ENCODE assay signal across 36 cellular contexts in genomic region chr3:12247411-12247810, GRCh38.
"Had no signal": no experiment of that assay in that cellular context is flagged by ENCODE, and none has a peak within 500 bp of the region (broad histone marks: within the 10 kb centered on the region; RNA-seq: fewer than 3 reads in every experiment).

No MANE protein-coding gene starts in this region.

- H3K4me3 ChIP-seq: adrenal gland, ascending aorta, body of pancreas, cardiac muscle cell, colonic mucosa had no signal

- H3K36me3 ChIP-seq: adrenal gland, ascending aorta, brain microvascular endothelial cell, cardiac muscle cell, colonic mucosa had no signal

- H3K9me3 ChIP-seq: body of pancreas, colonic mucosa had no signal

- H3K4me3 Mint-ChIP-seq: activated naive CD4-positive, alpha-beta T cell treated with anti-CD3 and anti-CD28 coated beads for 36 hours; activated naive CD4-positive, alpha-beta T cell treated with anti-CD3 and anti-CD28 coated beads, Interleukin-2, amount 50 U/mL, for 24 hours; activated naive CD8-positive, alpha-beta T cell; activated naive CD8-positive, alpha-beta T cell treated with anti-CD3 and anti-CD28 coated beads for 36 hours; activated naive CD8-positive, alpha-beta T cell treated with anti-CD3 and anti-CD28 coated beads, Interleukin-2, amount 50 U/mL, for 24 hours; activated T-cell treated with anti-CD3 and anti-CD28 coated beads, Interleukin-2, amount 50 U/mL, for 24 hours; activated T-cell treated with anti-CD3 and anti-CD28 coated beads, Interleukin-2, amount 50 U/mL, for 4 hours; activated T-cell treated with anti-CD3 and anti-CD28 coated beads, Interleukin-2, amount 50 U/mL, for 72 hours; activated T-helper 1 cell treated with anti-CD3 and anti-CD28 coated beads, Interleukin-12 subunit alpha, Interleukin-12 subunit beta, Interleukin-2, Interleukin-4 antibody, amounts not matched to agents 30 ng/mL and 10 ng/mL and 1 ng/mL, durations not matched to agents 14 hours and 24 hours and 36 hours; activated T-helper 17 cell treated with anti-CD3 and anti-CD28 coated beads, Interleukin-2, amount 50 U/mL, for 72 hours; brain; central memory CD8-positive, alpha-beta T cell had no signal

- ATAC-seq: activated naive CD4-positive, alpha-beta T cell treated with anti-CD3 and anti-CD28 coated beads, Interleukin-2, amount 50 U/mL, for 72 hours; activated naive CD8-positive, alpha-beta T cell treated with anti-CD3 and anti-CD28 coated beads, Interleukin-2, amount 50 U/mL, for 24 hours; activated T-cell treated with anti-CD3 and anti-CD28 coated beads, Interleukin-2, amount 50 U/mL, for 4 hours; activated T-helper 17 cell treated with anti-CD3 and anti-CD28 coated beads, Interleukin-2, amount 50 U/mL, for 72 hours; body of pancreas had no signal

- H3K27ac ChIP-seq: adrenal gland, ascending aorta, body of pancreas, brain microvascular endothelial cell, cardiac muscle cell, colonic mucosa had no signal

- H3K4me1 Mint-ChIP-seq: activated naive CD4-positive, alpha-beta T cell treated with anti-CD3 and anti-CD28 coated beads, Interleukin-2, amount 50 U/mL, for 24 hours; brain; central memory CD8-positive, alpha-beta T cell had no signal

- H3K27me3 ChIP-seq: ascending aorta, body of pancreas, brain microvascular endothelial cell, colonic mucosa had no signal

- H3K4me1 ChIP-seq: adrenal gland, ascending aorta, body of pancreas, colonic mucosa had no signal

- H3K27ac Mint-ChIP-seq: activated naive CD4-positive, alpha-beta T cell treated with anti-CD3 and anti-CD28 coated beads for 36 hours; activated naive CD4-positive, alpha-beta T cell treated with anti-CD3 and anti-CD28 coated beads, Interleukin-2, amount 50 U/mL, for 24 hours; activated naive CD4-positive, alpha-beta T cell treated with anti-CD3 and anti-CD28 coated beads, Interleukin-2, amount 50 U/mL, for 72 hours; activated naive CD8-positive, alpha-beta T cell; activated naive CD8-positive, alpha-beta T cell treated with anti-CD3 and anti-CD28 coated beads for 36 hours; activated naive CD8-positive, alpha-beta T cell treated with anti-CD3 and anti-CD28 coated beads, Interleukin-2, amount 50 U/mL, for 24 hours; activated T-cell treated with anti-CD3 and anti-CD28 coated beads, Interleukin-2, amount 50 U/mL, for 24 hours; activated T-cell treated with anti-CD3 and anti-CD28 coated beads, Interleukin-2, amount 50 U/mL, for 72 hours; activated T-helper 17 cell treated with anti-CD3 and anti-CD28 coated beads, Interleukin-2, amount 50 U/mL, for 72 hours; activated T-helper 2 cell treated with anti-CD3 and anti-CD28 coated beads, Interferon-gamma antibody, Interleukin-2, Interleukin-4, amounts not matched to agents 10 μg/mL and 5 μg/mL and 100 μg/mL, durations not matched to agents 14 hours and 24 hours and 36 hours; brain had no signal

- H3K36me3 Mint-ChIP-seq: activated naive CD4-positive, alpha-beta T cell treated with anti-CD3 and anti-CD28 coated beads, Interleukin-2, amount 50 U/mL, for 24 hours; activated naive CD8-positive, alpha-beta T cell; activated naive CD8-positive, alpha-beta T cell treated with anti-CD3 and anti-CD28 coated beads, Interleukin-2, amount 10 ng/mL, durations not matched to agents 7 days and 5 days; brain had no signal

- DNase-seq: activated effector memory CD4-positive, alpha-beta T cell treated with anti-CD3 and anti-CD28 coated beads, Interleukin-2, amount 50 U/mL, for 16 hours; activated effector memory CD4-positive, alpha-beta T cell treated with Interleukin-2 at 50 U/mL for 16 hours; activated gamma-delta T cell; activated gamma-delta T cell treated with Interleukin-2 at 50 U/mL for 16 hours; activated naive CD4-positive, alpha-beta T cell; activated naive CD4-positive, alpha-beta T cell treated with anti-CD3 and anti-CD28 coated beads for 36 hours; activated naive CD4-positive, alpha-beta T cell treated with Interleukin-2 at 50 U/mL for 16 hours; activated naive CD8-positive, alpha-beta T cell treated with anti-CD3 and anti-CD28 coated beads for 36 hours; activated naive CD8-positive, alpha-beta T cell treated with anti-CD3 and anti-CD28 coated beads, Interleukin-2, amount 10 ng/mL, durations not matched to agents 7 days and 5 days; activated naive CD8-positive, alpha-beta T cell treated with anti-CD3 and anti-CD28 coated beads, Interleukin-2, amount 50 U/mL, for 24 hours; activated T-cell treated with anti-CD3 and anti-CD28 coated beads, Interleukin-2, amount 50 U/mL, for 1 hour; activated T-cell treated with anti-CD3 and anti-CD28 coated beads, Interleukin-2, amount 50 U/mL, for 24 hours; activated T-cell treated with anti-CD3 and anti-CD28 coated beads, Interleukin-2, amount 50 U/mL, for 4 hours; activated T-cell treated with anti-CD3 and anti-CD28 coated beads, Interleukin-2, amount 50 U/mL, for 48 hours; activated T-cell treated with anti-CD3 and anti-CD28 coated beads, Interleukin-2, amount 50 U/mL, for 72 hours; adrenal gland; amniotic stem cell; amygdala; anterior cingulate cortex; aorta; body of pancreas; brain microvascular endothelial cell; caudate nucleus; central memory CD4-positive, alpha-beta T cell; cerebellar nuclear complex; colonic mucosa had no signal
